In the genomic region with DNA sequence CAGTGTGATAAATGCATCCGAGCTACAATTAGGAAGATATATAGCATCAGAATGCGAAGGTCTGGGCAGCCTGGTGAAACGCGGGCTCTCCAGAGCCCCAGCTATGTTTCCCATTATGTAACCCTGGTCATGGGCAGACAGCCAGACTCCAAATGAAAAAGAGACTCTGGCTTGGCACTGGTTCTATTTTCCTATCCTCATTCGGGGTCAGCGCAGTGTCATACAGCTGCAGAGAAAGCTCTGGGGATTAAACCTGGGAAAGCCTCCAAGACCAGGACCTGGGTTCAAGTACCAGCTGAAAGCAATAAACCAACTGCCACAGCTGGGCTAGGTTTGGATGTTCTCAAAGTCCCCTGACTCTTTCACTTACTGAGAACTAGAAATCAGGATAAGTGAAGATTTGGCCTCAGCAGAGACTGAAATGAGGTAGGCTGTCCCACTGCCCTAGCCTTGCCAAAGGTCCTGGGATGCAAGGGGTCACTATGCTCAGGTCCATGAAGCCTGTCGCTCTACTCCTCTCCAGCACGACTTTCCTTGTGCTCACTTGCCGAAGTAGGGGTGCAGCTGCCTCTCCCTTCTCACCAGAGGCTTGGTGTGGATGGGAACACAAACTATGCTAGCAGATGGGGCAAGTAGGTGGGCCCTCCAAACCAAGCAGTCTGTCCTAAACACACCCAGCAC, we compare ENCODE assay signal across 8 cellular contexts.
DNase-seq lines count a peak whose midpoint lies in the region; TF ChIP-seq lines count a peak whose summit lies in the region.

No MANE protein-coding gene starts in this region.

- H3K27me3 ChIP-seq in prostate gland (replicated peaks; ENCODE audit: insufficient read depth): no peaks in the 10 kb centered on the region

- intact Hi-C loops in prostate gland (cut with DNase I): loop anchor here (2.0 kb wide), 1 partner anchor 33 kb away; no protein-coding TSS in a partner anchor
- intact Hi-C loops in activated T-helper 1 cell treated with anti-CD3 and anti-CD28 coated beads, Interleukin-12 subunit alpha, Interleukin-12 subunit beta, Interleukin-2, Interleukin-4 antibody, amounts not matched to agents 30 ng/mL and 10 ng/mL and 1 ng/mL, durations not matched to agents 14 hours and 24 hours and 36 hours (cut with micrococcal nuclease): no loop called here

- H3K27ac Mint-ChIP-seq in activated T-helper 1 cell treated with anti-CD3 and anti-CD28 coated beads, Interleukin-12 subunit alpha, Interleukin-12 subunit beta, Interleukin-2, Interleukin-4 antibody, amounts not matched to agents 30 ng/mL and 10 ng/mL and 1 ng/mL, durations not matched to agents 14 hours and 24 hours and 36 hours: no peak overlapping the region
- H3K27ac Mint-ChIP-seq in endothelial cell (ENCODE audit: unreplicated experiment): no peak overlapping the region

- H3K4me3 ChIP-seq in fibroblast of villous mesenchyme (ENCODE audit: low read depth, low read length) (no peak overlapping the region), prostate gland (no peak overlapping the region)

- no peak overlapping the region for H3K4me3 Mint-ChIP-seq in activated T-helper 1 cell treated with anti-CD3 and anti-CD28 coated beads, Interleukin-12 subunit alpha, Interleukin-12 subunit beta, Interleukin-2, Interleukin-4 antibody, amounts not matched to agents 30 ng/mL and 10 ng/mL and 1 ng/mL, durations not matched to agents 14 hours and 24 hours and 36 hours
- no peak overlapping the region for H3K4me3 Mint-ChIP-seq in endothelial cell (ENCODE audit: unreplicated experiment)

- DNase-seq in COR-L47 (lab: John Stamatoyannopoulos, UW): peak; percentile 60
- no peak for DNase-seq in RWPE1 (ENCODE audit: low spot score)
- peak; percentile 100 for DNase-seq in fibroblast of villous mesenchyme (ENCODE audit: low read depth)
- DNase-seq in prostate gland (ENCODE audit: low spot score): peak; percentile 51
- no peak for DNase-seq in NCI-H524 (lab: John Stamatoyannopoulos, UW)
- no peak for DNase-seq in activated T-helper 1 cell treated with anti-CD3 and anti-CD28 coated beads, Interleukin-12 subunit alpha, Interleukin-12 subunit beta, Interleukin-2, Interleukin-4 antibody, amounts not matched to agents 30 ng/mL and 10 ng/mL and 1 ng/mL, durations not matched to agents 14 hours and 24 hours and 36 hours (ENCODE audit: low spot score)
- no peak for DNase-seq in GM13977 (ENCODE audit: low spot score)
- no peak for DNase-seq in endothelial cell (ENCODE audit: low spot score)

- H3K36me3 Mint-ChIP-seq in activated T-helper 1 cell treated with anti-CD3 and anti-CD28 coated beads, Interleukin-12 subunit alpha, Interleukin-12 subunit beta, Interleukin-2, Interleukin-4 antibody, amounts not matched to agents 30 ng/mL and 10 ng/mL and 1 ng/mL, durations not matched to agents 14 hours and 24 hours and 36 hours (ENCODE audit: low read depth): peaks cover 34% of the 10 kb centered on the region
- H3K36me3 Mint-ChIP-seq in endothelial cell (ENCODE audit: low read depth, unreplicated experiment): peaks cover 17% of the 10 kb centered on the region

- in situ Hi-C loops in GM13977 (cut with MboI; ENCODE audit: low pct_unique_long_range_greater_than_20kb, low sequenced_read_pairs, unreplicated experiment): no loop called here

- H3K27ac ChIP-seq in RWPE1: peak overlapping the region; percentile 40
- H3K27ac ChIP-seq in prostate gland: peak overlapping the region; percentile 69 to 71

- no peak for TF ChIP-seq POLR2A in prostate gland (IDR thresholded peaks at IDR 0.05)

- TF ChIP-seq CTCF in RWPE1 (conservative IDR thresholded peaks at IDR 0.05; ENCODE audit: low read depth) (no peak), fibroblast of villous mesenchyme (IDR thresholded peaks at IDR 0.05; ENCODE audit: insufficient read depth, low read depth, low read length) (no peak), prostate gland (IDR thresholded peaks at IDR 0.05) (no peak), GM13977 (IDR thresholded peaks at IDR 0.05; ENCODE audit: extremely low read depth, insufficient read depth, missing control alignments) (no peak), endothelial cell (IDR thresholded peaks at IDR 0.05; ENCODE audit: unreplicated experiment) (no peak)

- CTCF ChIA-PET in RWPE1 (lab: Yijun Ruan, JAX): interaction anchor here (0.5 to 0.6 kb wide), 2 partner anchors 32 to 200 kb away, joined by 3 read pairs; no protein-coding TSS in a partner anchor

- no peaks in the 10 kb centered on the region for H3K27me3 Mint-ChIP-seq in activated T-helper 1 cell treated with anti-CD3 and anti-CD28 coated beads, Interleukin-12 subunit alpha, Interleukin-12 subunit beta, Interleukin-2, Interleukin-4 antibody, amounts not matched to agents 30 ng/mL and 10 ng/mL and 1 ng/mL, durations not matched to agents 14 hours and 24 hours and 36 hours (ENCODE audit: insufficient read depth)
- peaks cover 11% of the 10 kb centered on the region for H3K27me3 Mint-ChIP-seq in endothelial cell (ENCODE audit: unreplicated experiment)

- H3K4me1 ChIP-seq in prostate gland (replicated peaks): peaks cover 21% of the 10 kb centered on the region

- H3K9me3 Mint-ChIP-seq in activated T-helper 1 cell treated with anti-CD3 and anti-CD28 coated beads, Interleukin-12 subunit alpha, Interleukin-12 subunit beta, Interleukin-2, Interleukin-4 antibody, amounts not matched to agents 30 ng/mL and 10 ng/mL and 1 ng/mL, durations not matched to agents 14 hours and 24 hours and 36 hours: no peaks in the 10 kb centered on the region
- H3K9me3 Mint-ChIP-seq in endothelial cell (ENCODE audit: unreplicated experiment): no peaks in the 10 kb centered on the region

- POLR2A ChIA-PET in RWPE1 (lab: Yijun Ruan, JAX; ENCODE audit: low non-redundant PET): no interaction called here

- H3K4me1 Mint-ChIP-seq in activated T-helper 1 cell treated with anti-CD3 and anti-CD28 coated beads, Interleukin-12 subunit alpha, Interleukin-12 subunit beta, Interleukin-2, Interleukin-4 antibody, amounts not matched to agents 30 ng/mL and 10 ng/mL and 1 ng/mL, durations not matched to agents 14 hours and 24 hours and 36 hours (ENCODE audit: low read depth): peaks cover 59% of the 10 kb centered on the region
- peaks cover 52% of the 10 kb centered on the region for H3K4me1 Mint-ChIP-seq in endothelial cell (ENCODE audit: unreplicated experiment)

- H3K36me3 ChIP-seq in prostate gland: no peaks in the 10 kb centered on the region

- WGBS in prostate gland: 24% methylated on average over 9 of the region's 9 CpGs

- no peaks in the 10 kb centered on the region for H3K9me3 ChIP-seq in prostate gland

Comparison
In these comparisons a context has a peak if more than half of its experiments do, and no peak if none do; other contexts are left out.
1. DNase-seq: peak in COR-L47 (single experiment), fibroblast of villous mesenchyme (single experiment) and prostate gland (single experiment); none in RWPE1 (single experiment), NCI-H524 (0 of 2), activated T-helper 1 cell treated with anti-CD3 and anti-CD28 coated beads, Interleukin-12 subunit alpha, Interleukin-12 subunit beta, Interleukin-2, Interleukin-4 antibody, amounts not matched to agents 30 ng/mL and 10 ng/mL and 1 ng/mL, durations not matched to agents 14 hours and 24 hours and 36 hours (single experiment), GM13977 (single experiment) and endothelial cell (single experiment).